ENCODE assay signal across 28 cellular contexts in genomic region chr6:125207956-125208355, GRCh38. TPM values are rescaled to one million over a fixed set of nuclear protein-coding genes. Genes with fewer than 3 reads are reported as not detected.
DNase-seq lines count a peak whose midpoint lies in the region; ATAC-seq, FAIRE-seq and TF ChIP-seq lines count a peak whose summit lies in the region.
"Had no signal": no experiment of that assay in that cellular context is flagged by ENCODE, and none has a peak within 500 bp of the region (broad histone marks: within the 10 kb centered on the region; RNA-seq: fewer than 3 reads in every experiment).

No MANE protein-coding gene starts in this region.

- H2AK9ac ChIP-seq in IMR-90 (replicated peaks; ENCODE audit: low read depth, low read length, poor library complexity) = no peak overlapping the region

- intact Hi-C loops in IMR-90 (cut with micrococcal nuclease) = no loop called here

- ATAC-seq in IMR-90 (ENCODE audit: low read depth) = peak; percentile 61
- ATAC-seq: activated CD4-positive, alpha-beta T cell treated with anti-CD3 and anti-CD28 coated beads for 36 hours; activated naive CD8-positive, alpha-beta T cell treated with anti-CD3 and anti-CD28 coated beads, Interleukin-2, amount 50 U/mL, for 24 hours; naive thymus-derived CD8-positive, alpha-beta T cell; stimulated activated naive B cell treated with anti-CD40 and anti-IgM and Interleukin-4, amounts not matched to agents 10 μg/mL and 1 μg/mL and 100 μg/mL, for 72 hours had no signal

- no peak for TF ChIP-seq CTCF in IMR-90 (conservative IDR thresholded peaks at IDR 0.05; ENCODE audit: low read depth, low read length)
- TF ChIP-seq CTCF in astrocyte (IDR thresholded peaks at IDR 0.05; ENCODE audit: insufficient read depth, low read depth, low read length) = no peak
- TF ChIP-seq CTCF in fibroblast of pulmonary artery (IDR thresholded peaks at IDR 0.05; ENCODE audit: low read length, missing control alignments) = no peak

- no peaks in the 10 kb centered on the region for H3K79me1 ChIP-seq in IMR-90 (ENCODE audit: low read depth in 1 of 2, low read length in 2 of 2)

- no peak overlapping the region for H3K56ac ChIP-seq in IMR-90 (ENCODE audit: extremely low read depth, insufficient read depth, low read length)

- no peak overlapping the region for H3K4me3 Mint-ChIP-seq in astrocyte (ENCODE audit: unreplicated experiment)
- H3K4me3 Mint-ChIP-seq: activated CD4-positive, alpha-beta T cell treated with anti-CD3 and anti-CD28 coated beads for 36 hours; activated naive CD8-positive, alpha-beta T cell treated with anti-CD3 and anti-CD28 coated beads, Interleukin-2, amount 50 U/mL, for 24 hours; naive thymus-derived CD8-positive, alpha-beta T cell; stimulated activated naive B cell treated with anti-CD40 and anti-IgM and Interleukin-4, amounts not matched to agents 10 μg/mL and 1 μg/mL and 100 μg/mL, for 72 hours had no signal

- H3K9me3 Mint-ChIP-seq in astrocyte (ENCODE audit: unreplicated experiment) = no peaks in the 10 kb centered on the region
- H3K9me3 Mint-ChIP-seq: activated naive CD8-positive, alpha-beta T cell treated with anti-CD3 and anti-CD28 coated beads, Interleukin-2, amount 50 U/mL, for 24 hours; naive thymus-derived CD8-positive, alpha-beta T cell; stimulated activated naive B cell treated with anti-CD40 and anti-IgM and Interleukin-4, amounts not matched to agents 10 μg/mL and 1 μg/mL and 100 μg/mL, for 72 hours had no signal

- H4K8ac ChIP-seq in IMR-90 (ENCODE audit: low read depth in 2 of 2, low read length in 2 of 2) = no peak overlapping the region

- H3K9me1 ChIP-seq in IMR-90 (ENCODE audit: insufficient read depth, low read length) = no peaks in the 10 kb centered on the region

- no peak overlapping the region for H3K4ac ChIP-seq in IMR-90 (ENCODE audit: low read depth, low read length)

- DNase-seq in IMR-90 (peak; percentile 46), astrocyte (ENCODE audit: low read depth) (no peak), fibroblast of pulmonary artery (ENCODE audit: low read depth) (peak; percentile 18), renal cortical epithelial cell (ENCODE audit: low read depth) (peak; percentile 58), NCI-H1092 (lab: John Stamatoyannopoulos, UW) (no peak), SIG-M5 treated with dmso at 0.1 percent for 504 hours (lab: John Stamatoyannopoulos, UW; ENCODE audit: unreplicated experiment) (no peak), pons (ENCODE audit: low spot score) (no peak)
- DNase-seq in stimulated activated CD4-positive, alpha-beta T cell treated with anti-CD3 and anti-CD28 coated beads, Interleukin-15, amount 100 ng/mL, for 24 hours = no peak
- DNase-seq: activated CD4-positive, alpha-beta T cell treated with anti-CD3 and anti-CD28 coated beads for 36 hours; activated gamma-delta T cell treated with Interleukin-2 at 50 U/mL for 16 hours; activated naive CD8-positive, alpha-beta T cell treated with anti-CD3 and anti-CD28 coated beads, Interleukin-2, amount 50 U/mL, for 24 hours; activated T-cell treated with anti-CD3 and anti-CD28 coated beads, Interleukin-2, amount 50 U/mL, for 1 hour; COR-L47; DMS79; effector CD8-positive, alpha-beta T cell; erythroblast; HCEC 1CT; left ventricle myocardium inferior; naive thymus-derived CD8-positive, alpha-beta T cell; NCI-H1694; NCI-H524; SHP77 treated with DMSO at 0.1 percent for 48 hours; stimulated activated naive B cell treated with anti-CD40 and anti-IgM and Interleukin-4, amounts not matched to agents 10 μg/mL and 1 μg/mL and 100 μg/mL, for 72 hours had no signal

- H3K4me1 Mint-ChIP-seq in astrocyte (ENCODE audit: low read depth, unreplicated experiment) = peaks cover 20% of the 10 kb centered on the region
- H3K4me1 Mint-ChIP-seq: activated CD4-positive, alpha-beta T cell treated with anti-CD3 and anti-CD28 coated beads for 36 hours; activated naive CD8-positive, alpha-beta T cell treated with anti-CD3 and anti-CD28 coated beads, Interleukin-2, amount 50 U/mL, for 24 hours; naive thymus-derived CD8-positive, alpha-beta T cell; stimulated activated naive B cell treated with anti-CD40 and anti-IgM and Interleukin-4, amounts not matched to agents 10 μg/mL and 1 μg/mL and 100 μg/mL, for 72 hours had no signal

- H3K27me3 ChIP-seq in IMR-90 (ENCODE audit: control insufficient read depth, insufficient read depth, low read length) (no peaks in the 10 kb centered on the region), astrocyte (ENCODE audit: insufficient read depth, low read length) (no peaks in the 10 kb centered on the region)
- H3K27me3 ChIP-seq: BLaER1 treated with 17β-estradiol and CSF1 and Interleukin-3, amounts not matched to agents 10 nM and 100 nM had no signal

- no peak overlapping the region for H2BK120ac ChIP-seq in IMR-90 (ENCODE audit: low read depth, low read length)

- H3K4me2 ChIP-seq in IMR-90 (ENCODE audit: low read depth, low read length) (no peak overlapping the region), astrocyte (ENCODE audit: low read length) (no peak overlapping the region)
- H3K4me2 ChIP-seq: BLaER1 treated with 17β-estradiol and CSF1 and Interleukin-3, amounts not matched to agents 10 nM and 100 nM; KMS-11 had no signal

- BruUV-seq in IMR-90 (replicated peaks; lab: Mats Ljungman, UMichigan) = no TSS peak

- H3K9ac ChIP-seq in IMR-90 (ENCODE audit: low read depth, low read length) (no peak overlapping the region), astrocyte (ENCODE audit: low read length) (no peak overlapping the region)
- H3K9ac ChIP-seq: BLaER1 treated with 17β-estradiol and CSF1 and Interleukin-3, amounts not matched to agents 10 nM and 100 nM; KMS-11 had no signal

- H4K91ac ChIP-seq in IMR-90 (ENCODE audit: insufficient read depth, low read depth, low read length) = no peak overlapping the region; the same call in 1 of the 2 replicates

- H4K5ac ChIP-seq in IMR-90 (ENCODE audit: low read depth, low read length) = no peak overlapping the region

- no peak overlapping the region for H3K4me3 ChIP-seq in IMR-90 (ENCODE audit: insufficient read depth, low read depth, low read length)
- H3K4me3 ChIP-seq in astrocyte (ENCODE audit: insufficient read depth, low read depth, low read length) = no peak overlapping the region
- H3K4me3 ChIP-seq in fibroblast of pulmonary artery (replicated peaks; ENCODE audit: low read depth, low read length) = no peak overlapping the region
- H3K4me3 ChIP-seq: BLaER1 treated with 17β-estradiol and CSF1 and Interleukin-3, amounts not matched to agents 10 nM and 100 nM; left ventricle myocardium inferior had no signal

- H3K27ac ChIP-seq in IMR-90 (ENCODE audit: insufficient read depth, low read length) (no peak overlapping the region), astrocyte (ENCODE audit: low read depth, low read length) (no peak overlapping the region)
- H3K27ac ChIP-seq: BLaER1 treated with 17β-estradiol and CSF1 and Interleukin-3, amounts not matched to agents 10 nM and 100 nM; KMS-11; left ventricle myocardium inferior had no signal

- no peaks in the 10 kb centered on the region for H3K79me2 ChIP-seq in astrocyte (ENCODE audit: insufficient read depth, low read length)

- in situ Hi-C loops in IMR-90 (cut with MboI; ENCODE audit: low sequenced_read_pairs) = no loop called here

- no peaks in the 10 kb centered on the region for H3K27me3 Mint-ChIP-seq in astrocyte (ENCODE audit: low read depth, unreplicated experiment)
- H3K27me3 Mint-ChIP-seq: stimulated activated naive B cell treated with anti-CD40 and anti-IgM and Interleukin-4, amounts not matched to agents 10 μg/mL and 1 μg/mL and 100 μg/mL, for 72 hours had no signal

- no peaks in the 10 kb centered on the region for H3K9me3 ChIP-seq in IMR-90 (ENCODE audit: control insufficient read depth, insufficient read depth, low read length)
- no peaks in the 10 kb centered on the region for H3K9me3 ChIP-seq in astrocyte (ENCODE audit: insufficient read depth, low read depth, low read length)
- H3K9me3 ChIP-seq: BLaER1 treated with 17β-estradiol and CSF1 and Interleukin-3, amounts not matched to agents 10 nM and 100 nM; left ventricle myocardium inferior had no signal

- H2AFZ ChIP-seq in IMR-90 (replicated peaks; ENCODE audit: low read length, poor library complexity) (no peak overlapping the region), astrocyte (ENCODE audit: low read depth, low read length) (no peak overlapping the region)

- no peak overlapping the region for H3K18ac ChIP-seq in IMR-90 (ENCODE audit: low read depth, low read length)

- H3K36me3 Mint-ChIP-seq in astrocyte (ENCODE audit: low read depth, unreplicated experiment) = no peaks in the 10 kb centered on the region
- H3K36me3 Mint-ChIP-seq: naive thymus-derived CD8-positive, alpha-beta T cell; stimulated activated naive B cell treated with anti-CD40 and anti-IgM and Interleukin-4, amounts not matched to agents 10 μg/mL and 1 μg/mL and 100 μg/mL, for 72 hours had no signal

- H2BK20ac ChIP-seq in IMR-90 (ENCODE audit: low read depth, low read length) = no peak overlapping the region

- dilution Hi-C loops in IMR-90 (cut with HindIII; ENCODE audit: low sequenced_read_pairs, unreplicated experiment) = no loop called here

- POLR2A ChIA-PET in IMR-90 (lab: Charles Lee; ENCODE audit: unreplicated experiment) = no interaction called here

- CTCF ChIA-PET in IMR-90 (lab: Yijun Ruan, JAX) = interaction anchor here (0.6 kb wide), 1 partner anchor 21 kb away, joined by 4 read pairs; no protein-coding TSS in a partner anchor

- no peak overlapping the region for H3K23ac ChIP-seq in IMR-90 (ENCODE audit: low read depth, low read length)

- no peaks in the 10 kb centered on the region for H3K36me3 ChIP-seq in IMR-90 (ENCODE audit: control insufficient read depth, insufficient read depth, low read length)
- no peaks in the 10 kb centered on the region for H3K36me3 ChIP-seq in astrocyte (ENCODE audit: insufficient read depth, low read length)
- H3K36me3 ChIP-seq: BLaER1 treated with 17β-estradiol and CSF1 and Interleukin-3, amounts not matched to agents 10 nM and 100 nM; left ventricle myocardium inferior had no signal

- H3K27ac Mint-ChIP-seq in astrocyte (ENCODE audit: unreplicated experiment) = peak overlapping the region; percentile 48
- H3K27ac Mint-ChIP-seq: activated CD4-positive, alpha-beta T cell treated with anti-CD3 and anti-CD28 coated beads for 36 hours; activated naive CD8-positive, alpha-beta T cell treated with anti-CD3 and anti-CD28 coated beads, Interleukin-2, amount 50 U/mL, for 24 hours; naive thymus-derived CD8-positive, alpha-beta T cell; stimulated activated naive B cell treated with anti-CD40 and anti-IgM and Interleukin-4, amounts not matched to agents 10 μg/mL and 1 μg/mL and 100 μg/mL, for 72 hours had no signal

- no peak overlapping the region for H2AK5ac ChIP-seq in IMR-90 (ENCODE audit: low read depth, low read length)

- no peak for TF ChIP-seq POLR2A in IMR-90 (IDR thresholded peaks at IDR 0.05; ENCODE audit: low read depth, low read length)

- no CpG with 5 or more reads among the region's 1 CpG for WGBS in IMR-90 (ENCODE audit: extremely low coverage in 2 of 2, insufficient read length in 1 of 2), 2 experiments

- FAIRE-seq in astrocyte (lab: Jason Lieb, UNC) = no peak
- FAIRE-seq: colon, HTR-8/SVneo, islet of Langerhans had no signal

- no peak for TF ChIP-seq RAD21 in IMR-90 (IDR thresholded peaks at IDR 0.05; ENCODE audit: low read length)

- H3K14ac ChIP-seq in IMR-90 (replicated peaks; ENCODE audit: low read depth, low read length) = 0 out of 2 replicates have a peak overlapping the region, but pooled peaks have one; percentile 2

- H4K20me1 ChIP-seq in IMR-90 (ENCODE audit: insufficient read depth, low read length) (no peaks in the 10 kb centered on the region), astrocyte (ENCODE audit: insufficient read depth, low read length) (no peaks in the 10 kb centered on the region)
- H4K20me1 ChIP-seq: BLaER1 treated with 17β-estradiol and CSF1 and Interleukin-3, amounts not matched to agents 10 nM and 100 nM had no signal

- no peak overlapping the region for H2BK15ac ChIP-seq in IMR-90 (ENCODE audit: low read depth, low read length)

- no peak overlapping the region for H2BK5ac ChIP-seq in IMR-90 (ENCODE audit: low read depth, low read length, poor library complexity, severe bottlenecking)

- H3K4me1 ChIP-seq in IMR-90 (ENCODE audit: control insufficient read depth, insufficient read depth, low read length) = peaks cover 2% of the 10 kb centered on the region; the same call in 1 of the 2 replicates
- H3K4me1 ChIP-seq in astrocyte (ENCODE audit: insufficient read depth, low read length) = peaks cover 8% of the 10 kb centered on the region
- H3K4me1 ChIP-seq: BLaER1 treated with 17β-estradiol and CSF1 and Interleukin-3, amounts not matched to agents 10 nM and 100 nM had no signal

RNA-seq across cellular contexts. Expression of gene TPD52L1, which starts 54.4 kb away (rescaled TPM):
- total RNA-seq in IMR-90 (2012; rRNA removed) (10.2 and 10.8 TPM in 2 replicates), astrocyte (32.4 and 32.8 TPM in 2 replicates), renal cortical epithelial cell (105 and 188 TPM in 2 replicates)
- polyA plus RNA-seq in IMR-90 (2012; rRNA removed) = 13.5 and 13.7 TPM in 2 replicates
- 14.6 and 20.1 TPM in 2 replicates for polyA plus RNA-seq in IMR-90 (2012; cell fraction: cytosol; rRNA removed)
- polyA plus RNA-seq in IMR-90 (2012; cell fraction: nucleus; rRNA removed; ENCODE audit: low replicate concordance) = 3.8 and 12.7 TPM in 2 replicates
- total RNA-seq: naive thymus-derived CD8-positive, alpha-beta T cell had no signal
- polyA plus RNA-seq: naive thymus-derived CD8-positive, alpha-beta T cell had no signal

Comparison
In these comparisons a context has a peak if more than half of its experiments do, and no peak if none do; other contexts are left out.
1. DNase-seq: peak in IMR-90 (single experiment), fibroblast of pulmonary artery (single experiment) and renal cortical epithelial cell (single experiment); none in astrocyte (single experiment), NCI-H1092 (single experiment), SIG-M5 treated with dmso at 0.1 percent for 504 hours (single experiment), pons (single experiment) and stimulated activated CD4-positive, alpha-beta T cell treated with anti-CD3 and anti-CD28 coated beads, Interleukin-15, amount 100 ng/mL, for 24 hours (single experiment).